Comparison of ENCODE assay signal across 29 cellular contexts in the genomic region with DNA sequence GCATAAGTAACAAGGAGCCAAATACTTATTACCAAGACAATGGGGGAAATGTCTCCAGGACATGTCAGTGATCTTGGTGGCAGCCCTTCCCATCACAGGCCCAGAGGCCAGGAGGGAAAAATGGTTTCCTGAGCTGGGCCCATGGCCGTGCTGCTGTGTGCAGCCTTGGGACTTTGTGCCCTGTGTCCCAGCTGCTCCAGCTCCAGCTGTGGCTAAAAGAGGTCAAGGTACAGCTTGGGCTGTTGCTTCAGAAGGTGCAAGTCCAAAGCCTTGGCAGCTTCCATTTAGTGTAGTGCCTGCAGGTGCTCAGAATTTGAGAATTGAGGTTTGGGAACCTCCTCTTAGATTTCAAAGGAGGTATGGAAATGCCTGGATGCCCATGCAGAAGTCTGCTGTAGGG.
"Had no signal": no experiment of that assay in that cellular context is flagged by ENCODE, and none has a peak within 500 bp of the region (broad histone marks: within the 10 kb centered on the region; RNA-seq: fewer than 3 reads in every experiment).

No MANE protein-coding gene starts in this region.

- H3K9me3 ChIP-seq: pancreas, prostate gland, sigmoid colon, thoracic aorta, upper lobe of right lung had no signal

- H3K4me3 ChIP-seq: heart left ventricle, left lung, lung, pancreas, prostate gland, sigmoid colon, smooth muscle cell, stomach, thoracic aorta, tibial artery, upper lobe of right lung had no signal

- DNase-seq: heart left ventricle; islet precursor cell; left lung; midbrain; naive thymus-derived CD8-positive, alpha-beta T cell; nucleus accumbens; pancreas; posterior cingulate gyrus; retina; sigmoid colon; stimulated activated CD4-positive, alpha-beta T cell treated with anti-CD3 and anti-CD28 coated beads, Interleukin-1b, Interleukin-23, amount 100 ng/mL, for 48 hours; stimulated activated CD4-positive, alpha-beta T cell treated with anti-CD3 and anti-CD28 coated beads, Interleukin-2, amount 100 ng/mL, for 48 hours; stimulated activated CD4-positive, alpha-beta T cell treated with anti-CD3 and anti-CD28 coated beads, Interleukin-4, amount 100 ng/mL, for 4 hours; stimulated activated CD8-positive, alpha-beta memory T cell treated with anti-CD3 and anti-CD28 coated beads, Interleukin-4, amount 100 ng/mL, for 48 hours; stimulated activated naive B cell treated with anti-CD40 and anti-IgM and Interleukin-4, amounts not matched to agents 10 μg/mL and 1 μg/mL and 100 μg/mL, for 72 hours; stimulated activated naive CD8-positive, alpha-beta T cell treated with anti-CD3 and anti-CD28 coated beads, Interleukin-15, Interleukin-2, amounts not matched to agents 100 U/mL and 50 U/mL, for 24 hours; stomach; tibial artery; trophoblast cell; upper lobe of right lung had no signal

- ATAC-seq: heart left ventricle; left lung; naive thymus-derived CD8-positive, alpha-beta T cell; pancreas; right cardiac atrium; stimulated activated naive B cell treated with anti-CD40 and anti-IgM and Interleukin-4, amounts not matched to agents 10 μg/mL and 1 μg/mL and 100 μg/mL, for 72 hours; stimulated activated naive CD8-positive, alpha-beta T cell treated with anti-CD3 and anti-CD28 coated beads, Interleukin-15, Interleukin-2, amounts not matched to agents 100 U/mL and 50 U/mL, for 24 hours; upper lobe of right lung had no signal

- H3K27me3 ChIP-seq: heart left ventricle, left lung, pancreas, sigmoid colon, stomach, tibial artery, upper lobe of right lung had no signal

- H3K36me3 Mint-ChIP-seq: stimulated activated naive B cell treated with anti-CD40 and anti-IgM and Interleukin-4, amounts not matched to agents 10 μg/mL and 1 μg/mL and 100 μg/mL, for 72 hours had no signal

- H3K27ac ChIP-seq: heart left ventricle, left lung, pancreas, prostate gland, sigmoid colon, stomach, thoracic aorta, tibial artery, upper lobe of right lung had no signal

- FAIRE-seq: pancreas, urothelium cell line had no signal

- H3K4me1 ChIP-seq: heart left ventricle, left lung, pancreas, prostate gland, sigmoid colon, stomach, tibial artery, upper lobe of right lung had no signal

- H3K36me3 ChIP-seq: heart left ventricle, left lung, pancreas, prostate gland, sigmoid colon, stomach, thoracic aorta, tibial artery, upper lobe of right lung had no signal

- H3K4me1 Mint-ChIP-seq: memory B cell; naive thymus-derived CD8-positive, alpha-beta T cell; stimulated activated naive B cell treated with anti-CD40 and anti-IgM and Interleukin-4, amounts not matched to agents 10 μg/mL and 1 μg/mL and 100 μg/mL, for 72 hours had no signal

- H3K4me3 Mint-ChIP-seq: memory B cell; naive thymus-derived CD8-positive, alpha-beta T cell; nephron; neural crest cell; stimulated activated naive B cell treated with anti-CD40 and anti-IgM and Interleukin-4, amounts not matched to agents 10 μg/mL and 1 μg/mL and 100 μg/mL, for 72 hours had no signal

- H3K27ac Mint-ChIP-seq: memory B cell; nephron; stimulated activated naive B cell treated with anti-CD40 and anti-IgM and Interleukin-4, amounts not matched to agents 10 μg/mL and 1 μg/mL and 100 μg/mL, for 72 hours had no signal
